ENCODE assay signal across 8 cellular contexts in genomic region chr1:32893198-32894018, GRCh38. TPM values are rescaled to one million over a fixed set of nuclear protein-coding genes. Genes with fewer than 3 reads are reported as not detected.
DNase-seq lines count a peak whose midpoint lies in the region; ATAC-seq and TF ChIP-seq lines count a peak whose summit lies in the region.

No MANE protein-coding gene starts in this region.

- H3K36me3 ChIP-seq in SU-DHL-6 (ENCODE audit: low read length) (no peaks in the 10 kb centered on the region), esophagus muscularis mucosa (no peaks in the 10 kb centered on the region)
- no peaks in the 10 kb centered on the region for H3K36me3 ChIP-seq in naive thymus-derived CD4-positive, alpha-beta T cell (ENCODE audit: control insufficient read depth in 2 of 3, insufficient read depth in 3 of 3, low read length in 3 of 3)

- no peaks in the 10 kb centered on the region for H3K9me3 Mint-ChIP-seq in activated CD4-positive, alpha-beta T cell treated with anti-CD3 and anti-CD28 coated beads, Interleukin-2, amount 10 ng/mL, durations not matched to agents 7 days and 5 days
- peaks cover 0 to 2% (median 0%) of the 10 kb centered on the region in 11 donors for H3K9me3 Mint-ChIP-seq in naive thymus-derived CD4-positive, alpha-beta T cell

- no peaks in the 10 kb centered on the region for H3K79me2 ChIP-seq in SU-DHL-6 (ENCODE audit: insufficient read depth, low read length)

- H3K4me2 ChIP-seq in SU-DHL-6 (ENCODE audit: low read depth, low read length, poor library complexity, severe bottlenecking) = peak overlapping the region; percentile 48

- H3K9me2 ChIP-seq in SU-DHL-6 (replicated peaks; ENCODE audit: insufficient read depth, low read length) = no peaks in the 10 kb centered on the region

- H3K4me3 ChIP-seq in SU-DHL-6 (ENCODE audit: insufficient read depth, low read length, poor library complexity, severe bottlenecking) (no peak overlapping the region), esophagus muscularis mucosa (peak overlapping the region; percentile 53 to 65 (median 55))
- H3K4me3 ChIP-seq in naive thymus-derived CD4-positive, alpha-beta T cell (ENCODE audit: low read length) = no peak overlapping the region

- H3K4me1 Mint-ChIP-seq in activated CD4-positive, alpha-beta T cell treated with anti-CD3 and anti-CD28 coated beads, Interleukin-2, amount 10 ng/mL, durations not matched to agents 7 days and 5 days = peaks cover 6% of the 10 kb centered on the region
- peaks cover 5 to 11% (median 8%) of the 10 kb centered on the region in 7 donors for H3K4me1 Mint-ChIP-seq in naive thymus-derived CD4-positive, alpha-beta T cell

- peak overlapping the region; percentile 17 for H3K4me3 Mint-ChIP-seq in activated CD4-positive, alpha-beta T cell treated with anti-CD3 and anti-CD28 coated beads, Interleukin-2, amount 10 ng/mL, durations not matched to agents 7 days and 5 days
- peak overlapping the region; percentile 46 to 86 (median 60) for H3K4me3 Mint-ChIP-seq in naive thymus-derived CD4-positive, alpha-beta T cell

- H3K27ac ChIP-seq in SU-DHL-6 (ENCODE audit: low read depth, low read length) (no peak overlapping the region), esophagus muscularis mucosa (replicated peaks in 1 of 4) (no peak overlapping the region)
- no peak overlapping the region for H3K27ac ChIP-seq in naive thymus-derived CD4-positive, alpha-beta T cell (ENCODE audit: low read depth, low read length)

- H3K4me1 ChIP-seq in esophagus muscularis mucosa = peaks cover 14 to 19% (median 17%) of the 10 kb centered on the region in 4 donors
- no peaks in the 10 kb centered on the region for H3K4me1 ChIP-seq in naive thymus-derived CD4-positive, alpha-beta T cell (ENCODE audit: control insufficient read depth in 2 of 2, insufficient read depth in 2 of 2, low read length in 2 of 2)

- no peak for DNase-seq in activated CD4-positive, alpha-beta T cell treated with anti-CD3 and anti-CD28 coated beads, Interleukin-2, amount 10 ng/mL, durations not matched to agents 7 days and 5 days
- no peak for DNase-seq in activated CD4-positive, alpha-beta T cell treated with anti-CD3 and anti-CD28 coated beads for 1 hour
- no peak for DNase-seq in esophagus muscularis mucosa (ENCODE audit: extremely low spot score)
- peak in 1 of 9 donors; percentile 41 for DNase-seq in naive thymus-derived CD4-positive, alpha-beta T cell
- no peak for DNase-seq in GM19240 (ENCODE audit: insufficient read length, low spot score)
- DNase-seq in A172 (ENCODE audit: low spot score) = no peak

- H3K27me3 ChIP-seq in SU-DHL-6 (ENCODE audit: low read length) (no peaks in the 10 kb centered on the region), esophagus muscularis mucosa (peaks cover 0 to 58% (median 9%) of the 10 kb centered on the region in 4 donors)
- peaks cover 0 to 22% of the 10 kb centered on the region in 2 donors for H3K27me3 ChIP-seq in naive thymus-derived CD4-positive, alpha-beta T cell (ENCODE audit: control insufficient read depth in 2 of 2, insufficient read depth in 2 of 2, low read length in 2 of 2)

- H4K20me1 ChIP-seq in SU-DHL-6 (ENCODE audit: low read depth, low read length) = no peaks in the 10 kb centered on the region

- TF ChIP-seq CTCF in SU-DHL-6 (IDR thresholded peaks at IDR 0.05; ENCODE audit: insufficient read depth, low read length, poor library complexity, severe bottlenecking) (peak; percentile 17), esophagus muscularis mucosa (IDR thresholded peaks at IDR 0.05) (peak in 1 of 3 experiments; percentile 15)

- POLR2A ChIA-PET in activated CD4-positive, alpha-beta T cell treated with anti-CD3 and anti-CD28 coated beads, Interleukin-2, amount 10 ng/mL, durations not matched to agents 7 days and 5 days (lab: Charles Lee) = no interaction called here
- POLR2A ChIA-PET in naive thymus-derived CD4-positive, alpha-beta T cell (lab: Charles Lee) = no interaction called here

- H3F3A ChIP-seq in SU-DHL-6 (ENCODE audit: insufficient read depth) = no peaks in the 10 kb centered on the region

- H3K27me3 Mint-ChIP-seq in activated CD4-positive, alpha-beta T cell treated with anti-CD3 and anti-CD28 coated beads, Interleukin-2, amount 10 ng/mL, durations not matched to agents 7 days and 5 days = peaks cover 52% of the 10 kb centered on the region
- H3K27me3 Mint-ChIP-seq in naive thymus-derived CD4-positive, alpha-beta T cell = peaks cover 56 to 65% (median 59%) of the 10 kb centered on the region in 5 donors

- no peaks in the 10 kb centered on the region for H3K9me3 ChIP-seq in SU-DHL-6 (ENCODE audit: insufficient read depth, low read length)
- no peaks in the 10 kb centered on the region for H3K9me3 ChIP-seq in esophagus muscularis mucosa
- no peaks in the 10 kb centered on the region for H3K9me3 ChIP-seq in naive thymus-derived CD4-positive, alpha-beta T cell (ENCODE audit: control insufficient read depth in 2 of 3, low read length in 3 of 3)

- ATAC-seq in naive thymus-derived CD4-positive, alpha-beta T cell = peak; percentile 33
- ATAC-seq in GM18870 (IDR thresholded peaks at IDR 0.05; ENCODE audit: unreplicated experiment) = no peak

- CTCF ChIA-PET in activated CD4-positive, alpha-beta T cell treated with anti-CD3 and anti-CD28 coated beads, Interleukin-2, amount 10 ng/mL, durations not matched to agents 7 days and 5 days (lab: Charles Lee) = interaction anchor here (0.5 to 1.9 kb wide), 10 partner anchors 11 to 200 kb away, joined by 3 to 11 read pairs (median 3); no protein-coding TSS in a partner anchor
- CTCF ChIA-PET in naive thymus-derived CD4-positive, alpha-beta T cell (lab: Charles Lee) = interaction anchor here (1.2 kb wide), 1 partner anchor 402 kb away, joined by 3 read pairs; no protein-coding TSS in a partner anchor

- TF ChIP-seq EP300 in esophagus muscularis mucosa (IDR thresholded peaks at IDR 0.05) = no peak

- intact Hi-C loops in esophagus muscularis mucosa (cut with DNase I) = no loop called here
- intact Hi-C loops in naive thymus-derived CD4-positive, alpha-beta T cell (cut with micrococcal nuclease) = no loop called here

- peak overlapping the region; percentile 38; the same call in 1 of the 2 replicates for H3K9ac ChIP-seq in SU-DHL-6 (ENCODE audit: low read length)

- H3K36me3 Mint-ChIP-seq in activated CD4-positive, alpha-beta T cell treated with anti-CD3 and anti-CD28 coated beads, Interleukin-2, amount 10 ng/mL, durations not matched to agents 7 days and 5 days (ENCODE audit: low read depth) = no peaks in the 10 kb centered on the region
- peaks cover 0 to 3% (median 0%) of the 10 kb centered on the region in 5 donors for H3K36me3 Mint-ChIP-seq in naive thymus-derived CD4-positive, alpha-beta T cell

- WGBS in esophagus muscularis mucosa = 3% methylated on average over 29 of the region's 58 CpGs

- no peak for TF ChIP-seq POLR2A in esophagus muscularis mucosa (IDR thresholded peaks at IDR 0.05; ENCODE audit: low read depth)

- no peak overlapping the region for H2AFZ ChIP-seq in SU-DHL-6 (ENCODE audit: low read depth, low read length, severe bottlenecking)

- H3K27ac Mint-ChIP-seq in activated CD4-positive, alpha-beta T cell treated with anti-CD3 and anti-CD28 coated beads, Interleukin-2, amount 10 ng/mL, durations not matched to agents 7 days and 5 days = no peak overlapping the region
- H3K27ac Mint-ChIP-seq in naive thymus-derived CD4-positive, alpha-beta T cell = no peak overlapping the region

RNA-seq across cellular contexts. Expression of gene HPCA, which starts 7.1 kb away (rescaled TPM):
- total RNA-seq in activated CD4-positive, alpha-beta T cell treated with anti-CD3 and anti-CD28 coated beads, Interleukin-2, amount 10 ng/mL, durations not matched to agents 7 days and 5 days = not detected
- total RNA-seq in esophagus muscularis mucosa = under 1 TPM in 1 of 4 donors, not detected in 3; 0.23 TPM
- total RNA-seq in naive thymus-derived CD4-positive, alpha-beta T cell = under 1 TPM in 2 of 5 experiments, not detected in 3; 0.31 to 0.43 TPM
- polyA plus RNA-seq in naive thymus-derived CD4-positive, alpha-beta T cell = not detected
- not detected in 2 replicates for total RNA-seq in A172 (2014; rRNA removed; shearing (Covaris generic))

RNA-seq across cellular contexts. Expression of gene TMEM54, which starts 7.8 kb away (rescaled TPM):
- total RNA-seq in activated CD4-positive, alpha-beta T cell treated with anti-CD3 and anti-CD28 coated beads, Interleukin-2, amount 10 ng/mL, durations not matched to agents 7 days and 5 days = not detected
- total RNA-seq in esophagus muscularis mucosa = 100 to 1,000 TPM in 3 of 4 donors, 10 to 100 TPM in 1; 64.6 to 132 (median 118) TPM
- not detected for total RNA-seq in naive thymus-derived CD4-positive, alpha-beta T cell
- polyA plus RNA-seq in naive thymus-derived CD4-positive, alpha-beta T cell = not detected
- total RNA-seq in A172 (2014; rRNA removed; shearing (Covaris generic)) = 47.5 and 76.9 TPM in 2 replicates

RNA-seq across cellular contexts. Expression of gene FNDC5, which starts 22.7 kb away (rescaled TPM):
- not detected for total RNA-seq in activated CD4-positive, alpha-beta T cell treated with anti-CD3 and anti-CD28 coated beads, Interleukin-2, amount 10 ng/mL, durations not matched to agents 7 days and 5 days
- 10 to 100 TPM in 2 of 4 donors, 1 to 10 TPM in 2; 5.5 to 17.0 (median 9.8) TPM for total RNA-seq in esophagus muscularis mucosa
- not detected for total RNA-seq in naive thymus-derived CD4-positive, alpha-beta T cell
- under 1 TPM in 1 of 2 donors, not detected in 1; 0.25 TPM for polyA plus RNA-seq in naive thymus-derived CD4-positive, alpha-beta T cell
- total RNA-seq in A172 (2014; rRNA removed; shearing (Covaris generic)) = 0.41 TPM in 1 of 2 replicates, not detected in the other

Comparison
In these comparisons a context has a peak if more than half of its experiments do, and no peak if none do; other contexts are left out.
1. H3K4me3 ChIP-seq: peak in esophagus muscularis mucosa (4 of 4); none in SU-DHL-6 (single experiment) and naive thymus-derived CD4-positive, alpha-beta T cell (single experiment).
2. RNA of gene TMEM54, which starts 7.8 kb away (total RNA-seq): 64.6 to 132 TPM in esophagus muscularis mucosa and 47.5 to 76.9 TPM in A172; not detected in activated CD4-positive, alpha-beta T cell treated with anti-CD3 and anti-CD28 coated beads, Interleukin-2, amount 10 ng/mL, durations not matched to agents 7 days and 5 days and not detected in naive thymus-derived CD4-positive, alpha-beta T cell; every median in the first group is over 10 times any median in the second.